In the genomic region with DNA sequence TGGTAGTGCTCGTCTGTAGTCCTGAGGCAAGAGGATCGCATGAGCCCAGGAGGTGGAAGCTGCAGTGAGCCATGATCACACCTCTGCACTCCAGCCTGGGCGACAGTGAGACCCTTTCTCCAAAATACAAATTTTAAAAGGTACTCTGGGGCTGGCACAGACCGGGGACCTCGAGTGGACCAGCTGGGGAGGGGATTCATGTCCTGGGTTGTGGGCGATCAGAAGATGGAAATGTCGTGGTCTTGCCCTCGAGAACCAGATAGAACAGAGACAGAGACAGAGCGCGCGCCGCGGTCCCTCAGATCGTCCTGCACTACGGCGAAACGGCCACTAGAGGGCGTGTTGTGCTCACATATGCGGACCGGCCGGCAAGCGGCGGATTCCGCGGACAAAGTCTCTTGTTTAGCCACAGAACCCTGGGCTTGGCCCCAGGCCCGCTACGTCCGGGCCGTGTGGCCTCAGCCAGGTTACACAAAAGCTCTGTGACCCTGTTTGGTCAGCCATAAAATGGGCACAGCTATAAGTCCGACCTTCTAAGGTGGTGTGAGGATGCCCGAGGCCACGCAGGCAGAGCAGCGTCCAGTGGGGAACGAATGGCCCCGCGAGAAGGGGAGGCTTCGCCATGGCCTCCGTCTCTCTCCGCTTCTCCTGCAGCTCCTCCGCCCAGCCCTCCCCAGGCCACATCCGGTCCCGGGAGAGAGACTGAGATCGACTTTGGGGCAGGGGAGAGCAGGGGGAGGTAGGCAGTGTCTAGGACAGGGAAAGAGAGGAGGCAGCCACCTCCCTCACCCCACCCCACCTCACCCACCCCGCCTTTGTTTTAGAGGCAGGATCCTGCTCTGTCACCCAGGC, we compare ENCODE assay signal across 8 cellular contexts. TPM values are rescaled to one million over a fixed set of nuclear protein-coding genes. Genes with fewer than 3 reads are reported as not detected.
DNase-seq lines count a peak whose midpoint lies in the region; ATAC-seq, FAIRE-seq and TF ChIP-seq lines count a peak whose summit lies in the region.

No MANE protein-coding gene starts in this region.

- FAIRE-seq in GM12891 (lab: Jason Lieb, UNC), result peak; percentile 94

- TF ChIP-seq CTCF in tibial nerve (IDR thresholded peaks at IDR 0.05), result peak; percentile 93 to 95 (median 94)

- peak overlapping the region in 3 of 4 donors; percentile 10 to 44 (median 28) for H3K4me3 ChIP-seq in tibial nerve

- intact Hi-C loops in cardiac septum (cut with DNase I), result loop anchor here (5.0 kb wide), 1 partner anchor 40 kb away; no protein-coding TSS in a partner anchor

- TF ChIP-seq EP300 in tibial nerve (IDR thresholded peaks at IDR 0.05), result no peak

- 4 to 5% methylated on average over 38 to 39 of the region's 44 CpGs for WGBS in tibial nerve, 2 donors

- no peak for ATAC-seq in HG02938 (IDR thresholded peaks at IDR 0.05; ENCODE audit: unreplicated experiment)

- peaks cover 0 to 48% of the 10 kb centered on the region in 2 donors for H3K27me3 ChIP-seq in tibial nerve

- peaks cover 0 to 10% (median 0%) of the 10 kb centered on the region in 4 donors for H3K4me1 ChIP-seq in tibial nerve

- peak; percentile 85 for DNase-seq in GM12891 (ENCODE audit: insufficient read length, low spot score)
- DNase-seq in NCI-H1092 (lab: John Stamatoyannopoulos, UW), result peak; percentile 69
- peak; percentile 44 to 78 for DNase-seq in SW 1271 (lab: John Stamatoyannopoulos, UW)
- DNase-seq in activated naive CD8-positive, alpha-beta T cell treated with anti-CD3 and anti-CD28 coated beads, Interleukin-2, amount 50 U/mL, for 16 hours (ENCODE audit: low read depth, low spot score), result peak; percentile 55
- DNase-seq in cardiac septum (ENCODE audit: low spot score), result peak; percentile 93
- peak; percentile 78 for DNase-seq in pons (ENCODE audit: low spot score)
- peak; percentile 83 to 92 for DNase-seq in tibial nerve (ENCODE audit: low spot score in 2 of 2)

- no peaks in the 10 kb centered on the region for H3K9me3 ChIP-seq in tibial nerve

- H3K36me3 ChIP-seq in tibial nerve, result no peaks in the 10 kb centered on the region

- no peak overlapping the region for H3K27ac ChIP-seq in tibial nerve

- TF ChIP-seq POLR2A in GM12891 (IDR thresholded peaks at IDR 0.05; ENCODE audit: low read depth, low read length) (no peak), tibial nerve (IDR thresholded peaks at IDR 0.05) (no peak)

TF ChIP-seq in GM12891, 5 proteins besides CTCF, POLR2A, EP300 and RAD21:
- TF ChIP-seq POU2F2 (IDR thresholded peaks at IDR 0.05; ENCODE audit: low read depth, low read length), result no peak
- no peak for TF ChIP-seq PAX5 (IDR thresholded peaks at IDR 0.05; ENCODE audit: insufficient read depth, low read length, severe bottlenecking)
- TF ChIP-seq SPI1 (IDR thresholded peaks at IDR 0.05; ENCODE audit: low read depth, low read length), result no peak
- no peak for TF ChIP-seq TAF1 (IDR thresholded peaks at IDR 0.05; ENCODE audit: low read depth, low read length)
- no peak for TF ChIP-seq POLR2AphosphoS5 (IDR thresholded peaks at IDR 0.05; ENCODE audit: low read depth, low read length)

RNA-seq across cellular contexts. Expression of a gene that starts 14.6 kb away (rescaled TPM):
- 0.06 TPM for polyA plus RNA-seq in GM12891 (2012; ENCODE audit: low read depth, missing spikeins)
- total RNA-seq in cardiac septum (1.9 TPM), tibial nerve (under 1 TPM in 2 of 4 donors, not detected in 2; 0.22 to 0.30 TPM)
